1 cellular context compared by ENCODE assay signal in the genomic region with DNA sequence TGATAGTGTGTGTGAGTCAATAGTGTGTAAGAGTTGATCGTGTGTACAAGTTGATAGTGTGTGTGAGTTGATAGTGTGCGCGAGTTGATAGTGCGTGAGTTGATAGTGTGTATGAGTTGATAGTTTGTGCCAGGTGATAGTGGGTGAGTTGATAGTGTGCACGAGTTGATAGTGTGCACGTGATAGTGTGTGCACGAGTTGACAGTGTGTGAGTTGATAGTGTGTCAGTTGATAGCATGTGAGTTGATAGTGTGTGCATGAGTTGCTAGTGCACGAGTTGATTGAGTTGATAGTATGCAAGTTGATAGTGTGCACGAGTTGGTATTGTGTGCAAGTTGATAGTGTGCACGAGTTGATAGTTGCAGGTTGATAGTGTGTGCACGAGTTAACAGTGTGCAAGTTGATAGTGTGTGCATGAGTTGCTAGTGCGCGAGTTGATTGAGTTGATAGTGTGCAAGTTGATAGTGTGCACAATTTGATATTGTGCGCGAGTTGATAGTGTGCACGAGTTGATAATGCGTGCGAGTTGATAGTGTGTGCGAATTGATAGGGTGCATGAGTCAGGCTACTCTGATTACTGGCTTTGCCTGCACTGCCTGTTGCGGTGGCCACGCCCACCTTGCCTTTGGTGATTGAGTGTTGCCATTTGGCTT.
TF ChIP-seq lines count a peak whose summit lies in the region.

No MANE protein-coding gene starts in this region.

TF ChIP-seq in K562, 482 proteins besides CTCF, POLR2A, EP300 and RAD21 (continued from another document):
- no peak for TF ChIP-seq CEBPZ (IDR thresholded peaks at IDR 0.05; ENCODE audit: borderline replicate concordance, low read depth, low read length)
- TF ChIP-seq CAMTA2 (CRISPR knock-in tag; conservative IDR thresholded peaks at IDR 0.05): no peak
- TF ChIP-seq ZC3H4 (CRISPR knock-in tag; IDR thresholded peaks at IDR 0.05; ENCODE audit: borderline replicate concordance): no peak
- TF ChIP-seq MNT (conservative IDR thresholded peaks at IDR 0.05): no peak
- TF ChIP-seq ZNF644 (tag; IDR thresholded peaks at IDR 0.05; ENCODE audit: low read depth): no peak
- TF ChIP-seq SMARCA5 (IDR thresholded peaks at IDR 0.05): peak; percentile 73; the same call in 1 of the 2 replicates
- no peak for TF ChIP-seq ZNF584 (CRISPR knock-in tag; IDR thresholded peaks at IDR 0.05; ENCODE audit: low read depth)
- no peak for TF ChIP-seq CBX3 (IDR thresholded peaks at IDR 0.05; ENCODE audit: borderline replicate concordance in 1 of 2, low read length in 2 of 2)
- TF ChIP-seq TARDBP (IDR thresholded peaks at IDR 0.05): 0 out of 2 replicates have a peak, but pooled peaks have one; percentile 14
- no peak for TF ChIP-seq MYBL2 (IDR thresholded peaks at IDR 0.05; ENCODE audit: low read depth)
- no peak; the same call in 1 of the 2 replicates for TF ChIP-seq MYBL2 (CRISPR knock-in tag; IDR thresholded peaks at IDR 0.05; ENCODE audit: borderline replicate concordance)
- TF ChIP-seq MLX (CRISPR knock-in tag; conservative IDR thresholded peaks at IDR 0.05): no peak
- TF ChIP-seq BRD9 (IDR thresholded peaks at IDR 0.05; ENCODE audit: low read depth, partially characterized antibody): no peak
- TF ChIP-seq ZNF583 (CRISPR knock-in tag; IDR thresholded peaks at IDR 0.05): no peak
- TF ChIP-seq ETS2 (tag; IDR thresholded peaks at IDR 0.05; ENCODE audit: borderline replicate concordance, poor library complexity, severe bottlenecking): no peak
- no peak for TF ChIP-seq FOXA3 (CRISPR knock-in tag; conservative IDR thresholded peaks at IDR 0.05 in 1 of 2, IDR thresholded peaks at IDR 0.05 in 1 of 2)
- TF ChIP-seq, protein P1, sequence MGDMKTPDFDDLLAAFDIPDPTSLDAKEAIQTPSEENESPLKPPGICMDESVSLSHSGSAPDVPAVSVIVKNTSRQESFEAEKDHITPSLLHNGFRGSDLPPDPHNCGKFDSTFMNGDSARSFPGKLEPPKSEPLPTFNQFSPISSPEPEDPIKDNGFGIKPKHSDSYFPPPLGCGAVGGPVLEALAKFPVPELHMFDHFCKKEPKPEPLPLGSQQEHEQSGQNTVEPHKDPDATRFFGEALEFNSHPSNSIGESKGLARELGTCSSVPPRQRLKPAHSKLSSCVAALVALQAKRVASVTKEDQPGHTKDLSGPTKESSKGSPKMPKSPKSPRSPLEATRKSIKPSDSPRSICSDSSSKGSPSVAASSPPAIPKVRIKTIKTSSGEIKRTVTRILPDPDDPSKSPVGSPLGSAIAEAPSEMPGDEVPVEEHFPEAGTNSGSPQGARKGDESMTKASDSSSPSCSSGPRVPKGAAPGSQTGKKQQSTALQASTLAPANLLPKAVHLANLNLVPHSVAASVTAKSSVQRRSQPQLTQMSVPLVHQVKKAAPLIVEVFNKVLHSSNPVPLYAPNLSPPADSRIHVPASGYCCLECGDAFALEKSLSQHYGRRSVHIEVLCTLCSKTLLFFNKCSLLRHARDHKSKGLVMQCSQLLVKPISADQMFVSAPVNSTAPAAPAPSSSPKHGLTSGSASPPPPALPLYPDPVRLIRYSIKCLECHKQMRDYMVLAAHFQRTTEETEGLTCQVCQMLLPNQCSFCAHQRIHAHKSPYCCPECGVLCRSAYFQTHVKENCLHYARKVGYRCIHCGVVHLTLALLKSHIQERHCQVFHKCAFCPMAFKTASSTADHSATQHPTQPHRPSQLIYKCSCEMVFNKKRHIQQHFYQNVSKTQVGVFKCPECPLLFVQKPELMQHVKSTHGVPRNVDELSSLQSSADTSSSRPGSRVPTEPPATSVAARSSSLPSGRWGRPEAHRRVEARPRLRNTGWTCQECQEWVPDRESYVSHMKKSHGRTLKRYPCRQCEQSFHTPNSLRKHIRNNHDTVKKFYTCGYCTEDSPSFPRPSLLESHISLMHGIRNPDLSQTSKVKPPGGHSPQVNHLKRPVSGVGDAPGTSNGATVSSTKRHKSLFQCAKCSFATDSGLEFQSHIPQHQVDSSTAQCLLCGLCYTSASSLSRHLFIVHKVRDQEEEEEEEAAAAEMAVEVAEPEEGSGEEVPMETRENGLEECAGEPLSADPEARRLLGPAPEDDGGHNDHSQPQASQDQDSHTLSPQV (IDR thresholded peaks at IDR 0.05): no peak
- no peak for TF ChIP-seq ZNF347 (CRISPR knock-in tag; IDR thresholded peaks at IDR 0.05; ENCODE audit: low read depth)
- TF ChIP-seq CC2D1A (IDR thresholded peaks at IDR 0.05): no peak
- peak; percentile 31; the same call in 1 of the 2 replicates for TF ChIP-seq HMBOX1 (IDR thresholded peaks at IDR 0.05)
- TF ChIP-seq NFIC (IDR thresholded peaks at IDR 0.05): no peak
- TF ChIP-seq CBX8 (IDR thresholded peaks at IDR 0.05; ENCODE audit: borderline replicate concordance, extremely low read depth, low read depth, low read length, poor library complexity, severe bottlenecking): no peak
- TF ChIP-seq PYGO2 (tag; IDR thresholded peaks at IDR 0.05): no peak
- no peak for TF ChIP-seq FOXJ3 (CRISPR knock-in tag; IDR thresholded peaks at IDR 0.05)
- no peak for TF ChIP-seq ZNF217 (CRISPR knock-in tag; IDR thresholded peaks at IDR 0.05)
- TF ChIP-seq POLR2AphosphoS5 (IDR thresholded peaks at IDR 0.05; ENCODE audit: control insufficient read depth, insufficient read depth, low read depth, low read length): no peak
- TF ChIP-seq MCM3 (IDR thresholded peaks at IDR 0.05): no peak
- TF ChIP-seq LCOR (CRISPR knock-in tag; IDR thresholded peaks at IDR 0.05): no peak
- peak; percentile 78 for TF ChIP-seq CBFA2T3 (IDR thresholded peaks at IDR 0.05)
- no peak for TF ChIP-seq KDM2B (CRISPR knock-in tag; IDR thresholded peaks at IDR 0.05)
- no peak for TF ChIP-seq U2AF1 (optimal IDR thresholded peaks at IDR 0.05; ENCODE audit: low read depth, low read length)
- TF ChIP-seq PHF8 (IDR thresholded peaks at IDR 0.05; ENCODE audit: borderline replicate concordance, low read length): no peak
- no peak for TF ChIP-seq TAF7 (tag; IDR thresholded peaks at IDR 0.05)
- TF ChIP-seq ZNF232 (CRISPR knock-in tag; IDR thresholded peaks at IDR 0.05): no peak
- TF ChIP-seq ZNF717 (CRISPR knock-in tag; IDR thresholded peaks at IDR 0.05): no peak
- TF ChIP-seq MLLT1 (IDR thresholded peaks at IDR 0.05): no peak
- TF ChIP-seq ZNF3 (CRISPR knock-in tag; IDR thresholded peaks at IDR 0.05): no peak
TF ChIP-seq in K562: peak in this region for 33.
